Comparison of ENCODE assay signal across 1 cellular context in genomic region chr16:20910781-20911321, GRCh38.
TF ChIP-seq lines count a peak whose summit lies in the region.

No MANE protein-coding gene starts in this region.

TF ChIP-seq in K562, 482 proteins besides CTCF, POLR2A, EP300 and RAD21 (continued from another document and continues in another):
- TF ChIP-seq ZNF280A (IDR thresholded peaks at IDR 0.05; ENCODE audit: low read depth, partially characterized antibody) (no peak), ZNF134 (CRISPR knock-in tag; conservative IDR thresholded peaks at IDR 0.05) (no peak), ATF7 (IDR thresholded peaks at IDR 0.05) (peak; percentile 57; the same call in 1 of the 2 replicates), PTTG1 (tag; IDR thresholded peaks at IDR 0.05; ENCODE audit: low read depth) (peak; percentile 33; the same call in 1 of the 2 replicates), NCOA6 (IDR thresholded peaks at IDR 0.05) (no peak), FOXA1 (IDR thresholded peaks at IDR 0.05; ENCODE audit: borderline replicate concordance) (no peak), ATF2 (CRISPR knock-in tag; IDR thresholded peaks at IDR 0.05) (no peak), CEBPG (CRISPR knock-in tag; IDR thresholded peaks at IDR 0.05) (peak; percentile 93), CEBPG (tag; conservative IDR thresholded peaks at IDR 0.05 in 1 of 2, IDR thresholded peaks at IDR 0.05 in 1 of 2) (peak; percentile 98 to 99), RB1 (IDR thresholded peaks at IDR 0.05; ENCODE audit: low read depth) (no peak), CHAMP1 (IDR thresholded peaks at IDR 0.05) (no peak), KHSRP (IDR thresholded peaks at IDR 0.05) (no peak), SMARCE1 (IDR thresholded peaks at IDR 0.05) (peak; percentile 45; the same call in 1 of the 2 replicates), ELF4 (CRISPR knock-in tag; IDR thresholded peaks at IDR 0.05) (no peak), TAF1 (IDR thresholded peaks at IDR 0.05; ENCODE audit: control insufficient read depth, extremely low read depth, insufficient read depth, low read length, severe bottlenecking) (no peak), PCBP2 (IDR thresholded peaks at IDR 0.05; ENCODE audit: low read depth, low read length, poor library complexity, severe bottlenecking) (no peak), ETV5 (CRISPR knock-in tag; IDR thresholded peaks at IDR 0.05; ENCODE audit: low read depth) (peak; percentile 45; the same call in 1 of the 2 replicates), EHMT2 (IDR thresholded peaks at IDR 0.05) (no peak), FOS (IDR thresholded peaks at IDR 0.05; ENCODE audit: extremely low read depth, insufficient read length) (no peak), EP400 (IDR thresholded peaks at IDR 0.05) (no peak), ARID1B (IDR thresholded peaks at IDR 0.05) (peak; percentile 51; the same call in 1 of the 2 replicates), PRPF4 (IDR thresholded peaks at IDR 0.05; ENCODE audit: insufficient read depth, low read depth, low read length, poor library complexity, severe bottlenecking) (no peak), CREM (IDR thresholded peaks at IDR 0.05; ENCODE audit: low read depth) (peak; percentile 17; the same call in 1 of the 2 replicates), KAT2B (IDR thresholded peaks at IDR 0.05; ENCODE audit: low read depth, low read length) (no peak), ZNF274 (IDR thresholded peaks at IDR 0.05; ENCODE audit: borderline replicate concordance, low read depth, low read length) (no peak), ZEB2 (IDR thresholded peaks at IDR 0.05) (no peak), ZNF592 (IDR thresholded peaks at IDR 0.05) (peak; percentile 37; the same call in 1 of the 2 replicates), E2F8 (IDR thresholded peaks at IDR 0.05; ENCODE audit: low read depth, partially characterized antibody) (no peak), NFXL1 (CRISPR knock-in tag; IDR thresholded peaks at IDR 0.05) (no peak), ZBTB26 (CRISPR knock-in tag; IDR thresholded peaks at IDR 0.05) (no peak), HIVEP1 (CRISPR knock-in tag; IDR thresholded peaks at IDR 0.05) (no peak), PHTF2 (CRISPR knock-in tag; IDR thresholded peaks at IDR 0.05) (no peak), SMARCA4 (IDR thresholded peaks at IDR 0.05) (peak; percentile 70; the same call in 1 of the 2 replicates), FOXP4 (CRISPR knock-in tag; IDR thresholded peaks at IDR 0.05; ENCODE audit: borderline replicate concordance) (no peak), DPF2 (IDR thresholded peaks at IDR 0.05) (peak; percentile 28; the same call in 1 of the 2 replicates), GTF2E2 (tag; IDR thresholded peaks at IDR 0.05) (no peak), TEAD1 (CRISPR knock-in tag; IDR thresholded peaks at IDR 0.05) (no peak), SNRNP70 (optimal IDR thresholded peaks at IDR 0.05; ENCODE audit: low read depth, low read length) (no peak), MIER1 (IDR thresholded peaks at IDR 0.05; ENCODE audit: low read depth) (no peak), PHB2 (IDR thresholded peaks at IDR 0.05; ENCODE audit: low read depth) (no peak), HMBOX1 (IDR thresholded peaks at IDR 0.05) (peak; percentile 48; the same call in 1 of the 2 replicates), TCF7L2 (IDR thresholded peaks at IDR 0.05; ENCODE audit: low read depth, low read length) (no peak), SRSF3 (IDR thresholded peaks at IDR 0.05; ENCODE audit: insufficient read depth, low read length) (no peak), ASH1L (IDR thresholded peaks at IDR 0.05; ENCODE audit: borderline replicate concordance, low read depth, partially characterized antibody) (no peak)
- TF ChIP-seq, protein P1, sequence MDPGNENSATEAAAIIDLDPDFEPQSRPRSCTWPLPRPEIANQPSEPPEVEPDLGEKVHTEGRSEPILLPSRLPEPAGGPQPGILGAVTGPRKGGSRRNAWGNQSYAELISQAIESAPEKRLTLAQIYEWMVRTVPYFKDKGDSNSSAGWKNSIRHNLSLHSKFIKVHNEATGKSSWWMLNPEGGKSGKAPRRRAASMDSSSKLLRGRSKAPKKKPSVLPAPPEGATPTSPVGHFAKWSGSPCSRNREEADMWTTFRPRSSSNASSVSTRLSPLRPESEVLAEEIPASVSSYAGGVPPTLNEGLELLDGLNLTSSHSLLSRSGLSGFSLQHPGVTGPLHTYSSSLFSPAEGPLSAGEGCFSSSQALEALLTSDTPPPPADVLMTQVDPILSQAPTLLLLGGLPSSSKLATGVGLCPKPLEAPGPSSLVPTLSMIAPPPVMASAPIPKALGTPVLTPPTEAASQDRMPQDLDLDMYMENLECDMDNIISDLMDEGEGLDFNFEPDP (CRISPR knock-in tag; IDR thresholded peaks at IDR 0.05), result no peak
- TF ChIP-seq, protein P2, sequence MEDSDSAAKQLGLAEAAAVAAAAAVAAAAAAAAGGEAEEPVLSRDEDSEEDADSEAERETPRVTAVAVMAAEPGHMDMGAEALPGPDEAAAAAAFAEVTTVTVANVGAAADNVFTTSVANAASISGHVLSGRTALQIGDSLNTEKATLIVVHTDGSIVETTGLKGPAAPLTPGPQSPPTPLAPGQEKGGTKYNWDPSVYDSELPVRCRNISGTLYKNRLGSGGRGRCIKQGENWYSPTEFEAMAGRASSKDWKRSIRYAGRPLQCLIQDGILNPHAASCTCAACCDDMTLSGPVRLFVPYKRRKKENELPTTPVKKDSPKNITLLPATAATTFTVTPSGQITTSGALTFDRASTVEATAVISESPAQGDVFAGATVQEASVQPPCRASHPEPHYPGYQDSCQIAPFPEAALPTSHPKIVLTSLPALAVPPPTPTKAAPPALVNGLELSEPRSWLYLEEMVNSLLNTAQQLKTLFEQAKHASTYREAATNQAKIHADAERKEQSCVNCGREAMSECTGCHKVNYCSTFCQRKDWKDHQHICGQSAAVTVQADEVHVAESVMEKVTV (CRISPR knock-in tag; IDR thresholded peaks at IDR 0.05), result no peak
